Comparison of ENCODE assay signal across 11 cellular contexts in the genomic region with DNA sequence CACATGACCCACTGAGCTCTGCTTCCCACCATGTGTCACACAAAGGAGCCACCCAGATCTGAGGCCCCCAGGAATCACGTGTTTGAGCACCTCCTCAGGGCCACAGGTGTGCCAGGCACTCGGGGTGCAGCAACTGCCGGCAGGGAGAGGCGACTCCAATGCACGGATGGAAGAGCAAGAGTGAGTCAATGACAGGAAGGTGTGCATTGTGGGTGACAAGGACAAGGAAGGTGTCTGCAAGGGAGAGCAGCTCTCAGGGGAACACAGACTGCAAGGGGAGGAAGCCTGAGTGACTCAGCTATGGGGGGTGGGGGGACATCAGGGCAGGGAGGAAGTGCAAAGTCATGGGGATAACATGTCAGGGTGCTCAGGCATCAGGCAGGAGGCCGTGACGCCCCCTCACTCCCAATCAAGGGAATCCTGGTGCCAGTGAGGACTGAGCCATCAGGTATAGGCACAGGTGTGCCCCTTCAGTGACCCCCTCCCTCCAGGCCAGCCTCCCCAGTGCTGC.
DNase-seq lines count a peak whose midpoint lies in the region; ATAC-seq and TF ChIP-seq lines count a peak whose summit lies in the region.
"Had no signal": no experiment of that assay in that cellular context is flagged by ENCODE, and none has a peak within 500 bp of the region (broad histone marks: within the 10 kb centered on the region; RNA-seq: fewer than 3 reads in every experiment).

No MANE protein-coding gene starts in this region.

- TF ChIP-seq CTCF in CD8-positive, alpha-beta T cell (IDR thresholded peaks at IDR 0.05): no peak
- no peak for TF ChIP-seq CTCF in esophagus squamous epithelium (IDR thresholded peaks at IDR 0.05)

- CTCF ChIA-PET in CD8-positive, alpha-beta T cell (lab: Charles Lee): interaction anchor here (1.2 to 2.0 kb wide), 2 partner anchors 26 to 260 kb away, joined by 4 to 6 read pairs; no protein-coding TSS in a partner anchor

- no peak for ATAC-seq in CD8-positive, alpha-beta T cell
- ATAC-seq in natural killer cell treated with Interleukin-12 subunit alpha and Interleukin-12 subunit beta and Interleukin-15 and Interleukin-18, amount 100 ng/mL, for 72 hours: peak; percentile 79 to 88
- no peak for ATAC-seq in GM19328 (IDR thresholded peaks at IDR 0.05; ENCODE audit: unreplicated experiment)
- ATAC-seq in HG02623 (IDR thresholded peaks at IDR 0.05; ENCODE audit: unreplicated experiment): no peak
- ATAC-seq in HG03460 (IDR thresholded peaks at IDR 0.05; ENCODE audit: unreplicated experiment): no peak

- no peaks in the 10 kb centered on the region for H3K27me3 Mint-ChIP-seq in CD8-positive, alpha-beta T cell (ENCODE audit: low read depth)
- no peaks in the 10 kb centered on the region for H3K27me3 Mint-ChIP-seq in activated T-helper 1 cell treated with anti-CD3 and anti-CD28 coated beads, Interleukin-12 subunit alpha, Interleukin-12 subunit beta, Interleukin-2, Interleukin-4 antibody, amounts not matched to agents 30 ng/mL and 10 ng/mL and 1 ng/mL, durations not matched to agents 14 hours and 24 hours and 36 hours (ENCODE audit: insufficient read depth)
- H3K27me3 Mint-ChIP-seq in natural killer cell treated with Interleukin-12 subunit alpha and Interleukin-12 subunit beta and Interleukin-15 and Interleukin-18, amount 100 ng/mL, for 72 hours: no peaks in the 10 kb centered on the region

- H3K4me1 Mint-ChIP-seq in CD8-positive, alpha-beta T cell (ENCODE audit: low read depth): peaks cover 36% of the 10 kb centered on the region
- H3K4me1 Mint-ChIP-seq in activated T-helper 1 cell treated with anti-CD3 and anti-CD28 coated beads, Interleukin-12 subunit alpha, Interleukin-12 subunit beta, Interleukin-2, Interleukin-4 antibody, amounts not matched to agents 30 ng/mL and 10 ng/mL and 1 ng/mL, durations not matched to agents 14 hours and 24 hours and 36 hours (ENCODE audit: low read depth): peaks cover 37% of the 10 kb centered on the region
- peaks cover 19 to 26% of the 10 kb centered on the region in 2 donors for H3K4me1 Mint-ChIP-seq in natural killer cell treated with Interleukin-12 subunit alpha and Interleukin-12 subunit beta and Interleukin-15 and Interleukin-18, amount 100 ng/mL, for 72 hours (ENCODE audit: low read depth in 2 of 2)

- POLR2A ChIA-PET in CD8-positive, alpha-beta T cell (lab: Charles Lee): no interaction called here

- no peak overlapping the region for H3K4me3 Mint-ChIP-seq in CD8-positive, alpha-beta T cell
- no peak overlapping the region for H3K4me3 Mint-ChIP-seq in activated T-helper 1 cell treated with anti-CD3 and anti-CD28 coated beads, Interleukin-12 subunit alpha, Interleukin-12 subunit beta, Interleukin-2, Interleukin-4 antibody, amounts not matched to agents 30 ng/mL and 10 ng/mL and 1 ng/mL, durations not matched to agents 14 hours and 24 hours and 36 hours
- peak overlapping the region; percentile 5 for H3K4me3 Mint-ChIP-seq in natural killer cell treated with Interleukin-12 subunit alpha and Interleukin-12 subunit beta and Interleukin-15 and Interleukin-18, amount 100 ng/mL, for 72 hours

- 69 to 82% methylated on average over 2 to 5 of the region's 7 CpGs for WGBS in esophagus squamous epithelium, 2 donors

- no peak overlapping the region for H3K4me3 ChIP-seq in CD8-positive, alpha-beta T cell (ENCODE audit: low read depth, low read length)
- no peak overlapping the region for H3K4me3 ChIP-seq in esophagus squamous epithelium
- H3K4me3 ChIP-seq: hepatocyte, right atrium auricular region had no signal

- peak overlapping the region; percentile 27 for H3K27ac Mint-ChIP-seq in CD8-positive, alpha-beta T cell
- H3K27ac Mint-ChIP-seq in activated T-helper 1 cell treated with anti-CD3 and anti-CD28 coated beads, Interleukin-12 subunit alpha, Interleukin-12 subunit beta, Interleukin-2, Interleukin-4 antibody, amounts not matched to agents 30 ng/mL and 10 ng/mL and 1 ng/mL, durations not matched to agents 14 hours and 24 hours and 36 hours: peak overlapping the region; percentile 67
- H3K27ac Mint-ChIP-seq in natural killer cell treated with Interleukin-12 subunit alpha and Interleukin-12 subunit beta and Interleukin-15 and Interleukin-18, amount 100 ng/mL, for 72 hours: peak overlapping the region; percentile 72 to 86

- peaks cover 65% of the 10 kb centered on the region for H3K36me3 ChIP-seq in CD8-positive, alpha-beta T cell (ENCODE audit: insufficient read depth, low read length)
- peaks cover 0 to 81% (median 0%) of the 10 kb centered on the region in 3 donors for H3K36me3 ChIP-seq in esophagus squamous epithelium

- peak in 3 of 7 experiments; percentile 5 to 59 (median 28) for DNase-seq in CD8-positive, alpha-beta T cell
- peak; percentile 73 to 78 for DNase-seq in Kasumi-1 (lab: John Stamatoyannopoulos, UW)
- no peak for DNase-seq in activated T-helper 1 cell treated with anti-CD3 and anti-CD28 coated beads, Interleukin-12 subunit alpha, Interleukin-12 subunit beta, Interleukin-2, Interleukin-4 antibody, amounts not matched to agents 30 ng/mL and 10 ng/mL and 1 ng/mL, durations not matched to agents 14 hours and 24 hours and 36 hours (ENCODE audit: low spot score)
- no peak for DNase-seq in natural killer cell treated with Interleukin-12 subunit alpha and Interleukin-12 subunit beta and Interleukin-15 and Interleukin-18, amount 100 ng/mL, for 72 hours (ENCODE audit: low spot score)
- DNase-seq in esophagus squamous epithelium (lab: John Stamatoyannopoulos, UW): no peak
- DNase-seq: NCI-H526 treated with DMSO at 0.1 percent for 48 hours had no signal

- no peaks in the 10 kb centered on the region for H3K27me3 ChIP-seq in CD8-positive, alpha-beta T cell (ENCODE audit: insufficient read depth, low read length)
- H3K27me3 ChIP-seq in esophagus squamous epithelium: no peaks in the 10 kb centered on the region
- H3K27me3 ChIP-seq: hepatocyte, right atrium auricular region had no signal

- peaks cover 25% of the 10 kb centered on the region for H3K4me1 ChIP-seq in CD8-positive, alpha-beta T cell (ENCODE audit: insufficient read depth, low read length)
- H3K4me1 ChIP-seq in esophagus squamous epithelium: no peaks in the 10 kb centered on the region
- H3K4me1 ChIP-seq: right atrium auricular region had no signal

- peaks cover 90% of the 10 kb centered on the region for H3K36me3 Mint-ChIP-seq in CD8-positive, alpha-beta T cell
- H3K36me3 Mint-ChIP-seq in activated T-helper 1 cell treated with anti-CD3 and anti-CD28 coated beads, Interleukin-12 subunit alpha, Interleukin-12 subunit beta, Interleukin-2, Interleukin-4 antibody, amounts not matched to agents 30 ng/mL and 10 ng/mL and 1 ng/mL, durations not matched to agents 14 hours and 24 hours and 36 hours (ENCODE audit: low read depth): peaks cover 54% of the 10 kb centered on the region
- peaks cover 26% of the 10 kb centered on the region for H3K36me3 Mint-ChIP-seq in natural killer cell treated with Interleukin-12 subunit alpha and Interleukin-12 subunit beta and Interleukin-15 and Interleukin-18, amount 100 ng/mL, for 72 hours

- TF ChIP-seq POLR2A in esophagus squamous epithelium (IDR thresholded peaks at IDR 0.05): no peak

- H3K27ac ChIP-seq in CD8-positive, alpha-beta T cell (ENCODE audit: low read depth, low read length): peak overlapping the region; percentile 9
- no peak overlapping the region for H3K27ac ChIP-seq in esophagus squamous epithelium
- H3K27ac ChIP-seq: hepatocyte, right atrium auricular region had no signal

- H3K9me3 Mint-ChIP-seq in CD8-positive, alpha-beta T cell: no peaks in the 10 kb centered on the region
- H3K9me3 Mint-ChIP-seq in activated T-helper 1 cell treated with anti-CD3 and anti-CD28 coated beads, Interleukin-12 subunit alpha, Interleukin-12 subunit beta, Interleukin-2, Interleukin-4 antibody, amounts not matched to agents 30 ng/mL and 10 ng/mL and 1 ng/mL, durations not matched to agents 14 hours and 24 hours and 36 hours: no peaks in the 10 kb centered on the region
- H3K9me3 Mint-ChIP-seq in natural killer cell treated with Interleukin-12 subunit alpha and Interleukin-12 subunit beta and Interleukin-15 and Interleukin-18, amount 100 ng/mL, for 72 hours: no peaks in the 10 kb centered on the region

- intact Hi-C loops in CD8-positive, alpha-beta T cell (cut with DNase I, micrococcal nuclease): no loop called here
- intact Hi-C loops in activated T-helper 1 cell treated with anti-CD3 and anti-CD28 coated beads, Interleukin-12 subunit alpha, Interleukin-12 subunit beta, Interleukin-2, Interleukin-4 antibody, amounts not matched to agents 30 ng/mL and 10 ng/mL and 1 ng/mL, durations not matched to agents 14 hours and 24 hours and 36 hours (cut with micrococcal nuclease): no loop called here
- intact Hi-C loops in esophagus squamous epithelium (cut with DNase I): no loop called here

- no peaks in the 10 kb centered on the region for H3K9me3 ChIP-seq in CD8-positive, alpha-beta T cell (ENCODE audit: low read length)
- H3K9me3 ChIP-seq in esophagus squamous epithelium: no peaks in the 10 kb centered on the region
- H3K9me3 ChIP-seq: right atrium auricular region had no signal

Comparison
In these comparisons a context has a peak if more than half of its experiments do, and no peak if none do; other contexts are left out.
1. ATAC-seq: peak in natural killer cell treated with Interleukin-12 subunit alpha and Interleukin-12 subunit beta and Interleukin-15 and Interleukin-18, amount 100 ng/mL, for 72 hours (2 of 2); none in CD8-positive, alpha-beta T cell (single experiment), GM19328 (single experiment), HG02623 (single experiment) and HG03460 (single experiment).
2. DNase-seq: peak in Kasumi-1 (2 of 2); none in activated T-helper 1 cell treated with anti-CD3 and anti-CD28 coated beads, Interleukin-12 subunit alpha, Interleukin-12 subunit beta, Interleukin-2, Interleukin-4 antibody, amounts not matched to agents 30 ng/mL and 10 ng/mL and 1 ng/mL, durations not matched to agents 14 hours and 24 hours and 36 hours (single experiment), natural killer cell treated with Interleukin-12 subunit alpha and Interleukin-12 subunit beta and Interleukin-15 and Interleukin-18, amount 100 ng/mL, for 72 hours (single experiment) and esophagus squamous epithelium (single experiment).
3. H3K27ac Mint-ChIP-seq: peak in every context shown above with its lines; median percentile 79 in natural killer cell treated with Interleukin-12 subunit alpha and Interleukin-12 subunit beta and Interleukin-15 and Interleukin-18, amount 100 ng/mL, for 72 hours; 67 in activated T-helper 1 cell treated with anti-CD3 and anti-CD28 coated beads, Interleukin-12 subunit alpha, Interleukin-12 subunit beta, Interleukin-2, Interleukin-4 antibody, amounts not matched to agents 30 ng/mL and 10 ng/mL and 1 ng/mL, durations not matched to agents 14 hours and 24 hours and 36 hours; 27 in CD8-positive, alpha-beta T cell.